ENCODE assay signal across 8 cellular contexts in the genomic region with DNA sequence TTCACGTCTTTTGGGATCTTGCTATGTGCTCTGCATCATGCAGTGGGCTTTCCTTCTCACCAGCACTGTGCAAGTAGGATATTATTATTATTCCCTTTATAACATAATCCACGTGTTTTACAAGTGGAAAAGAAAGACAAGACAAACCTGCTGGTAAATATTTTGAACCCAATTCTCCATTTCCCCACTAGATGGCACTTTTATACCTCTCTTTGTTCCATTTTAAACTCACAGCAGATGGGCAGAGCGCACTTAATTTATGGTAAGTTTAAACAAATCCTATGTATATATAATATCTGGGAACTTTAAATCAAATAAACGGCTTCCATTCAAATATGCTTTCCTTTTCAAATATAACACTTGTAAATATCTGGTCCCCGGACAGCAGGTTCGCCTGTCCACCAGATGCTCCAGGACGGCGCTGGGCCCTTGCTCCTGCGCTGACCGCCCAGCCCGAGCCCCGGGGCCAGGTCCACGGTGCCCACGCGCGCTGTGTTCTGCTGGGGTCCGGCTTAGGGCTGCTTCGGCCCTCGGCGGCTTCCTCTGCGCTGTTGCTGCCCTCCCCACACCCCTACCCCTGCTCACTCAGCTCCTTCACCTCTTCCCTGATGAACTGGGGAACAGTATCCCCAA. TPM values are rescaled to one million over a fixed set of nuclear protein-coding genes. Genes with fewer than 3 reads are reported as not detected.
DNase-seq lines count a peak whose midpoint lies in the region; ATAC-seq and TF ChIP-seq lines count a peak whose summit lies in the region.

No MANE protein-coding gene starts in this region.

- H3K4me3 Mint-ChIP-seq in brain = no peak overlapping the region
- H3K4me3 Mint-ChIP-seq in T-helper 2 cell treated with Interferon-gamma antibody and Interleukin-4, amounts not matched to agents 5 μg/mL and 100 μg/mL, for 36 hours = no peak overlapping the region

- H3K27ac Mint-ChIP-seq in brain = peak overlapping the region in 1 of 5 experiments; percentile 48
- H3K27ac Mint-ChIP-seq in T-helper 2 cell treated with Interferon-gamma antibody and Interleukin-4, amounts not matched to agents 5 μg/mL and 100 μg/mL, for 36 hours = no peak overlapping the region

- DNase-seq in AML-193 (lab: John Stamatoyannopoulos, UW) (peak; percentile 42 to 46), GM13977 (ENCODE audit: low spot score) (peak; percentile 75), NCI-H2029 (lab: John Stamatoyannopoulos, UW) (peak; percentile 10), left colon (no peak), T-helper 9 cell (no peak)
- no peak for DNase-seq in T-helper 2 cell treated with Interferon-gamma antibody and Interleukin-4, amounts not matched to agents 5 μg/mL and 100 μg/mL, for 36 hours (ENCODE audit: low spot score)

- peaks cover 3% of the 10 kb centered on the region for H3K27me3 Mint-ChIP-seq in brain
- H3K27me3 Mint-ChIP-seq in T-helper 2 cell treated with Interferon-gamma antibody and Interleukin-4, amounts not matched to agents 5 μg/mL and 100 μg/mL, for 36 hours (ENCODE audit: low read depth) = peaks cover 6% of the 10 kb centered on the region

- peaks cover 0 to 2% (median 0%) of the 10 kb centered on the region in 5 experiments for H3K9me3 Mint-ChIP-seq in brain
- H3K9me3 Mint-ChIP-seq in T-helper 2 cell treated with Interferon-gamma antibody and Interleukin-4, amounts not matched to agents 5 μg/mL and 100 μg/mL, for 36 hours = no peaks in the 10 kb centered on the region

- ATAC-seq in left colon (peak; percentile 50), GM19452 (IDR thresholded peaks at IDR 0.05; ENCODE audit: unreplicated experiment) (no peak)

- in situ Hi-C loops in GM13977 (cut with MboI; ENCODE audit: low pct_unique_long_range_greater_than_20kb, low sequenced_read_pairs, unreplicated experiment) = no loop called here

- no peaks in the 10 kb centered on the region for H3K36me3 Mint-ChIP-seq in brain
- H3K36me3 Mint-ChIP-seq in T-helper 2 cell treated with Interferon-gamma antibody and Interleukin-4, amounts not matched to agents 5 μg/mL and 100 μg/mL, for 36 hours (ENCODE audit: low read depth) = no peaks in the 10 kb centered on the region

- TF ChIP-seq CTCF in GM13977 (IDR thresholded peaks at IDR 0.05; ENCODE audit: extremely low read depth, insufficient read depth, missing control alignments) = peak; percentile 62
- peak; percentile 84 to 86 for TF ChIP-seq CTCF in brain (conservative IDR thresholded peaks at IDR 0.05)

- H3K4me1 Mint-ChIP-seq in brain = peaks cover 7% of the 10 kb centered on the region
- peaks cover 1% of the 10 kb centered on the region for H3K4me1 Mint-ChIP-seq in T-helper 2 cell treated with Interferon-gamma antibody and Interleukin-4, amounts not matched to agents 5 μg/mL and 100 μg/mL, for 36 hours (ENCODE audit: low read depth)

- intact Hi-C loops in left colon (cut with DNase I, micrococcal nuclease) = loop anchor here (2.0 to 10.0 kb wide), 2 partner anchors 288 to 290 kb away; no protein-coding TSS in a partner anchor

RNA-seq across cellular contexts. Expression of a gene that starts 31.1 kb away (rescaled TPM):
- not detected for polyA plus RNA-seq in brain (ENCODE audit: insufficient read depth, low read depth, low replicate concordance)
- total RNA-seq in left colon = under 1 TPM in 1 of 2 donors, not detected in 1; 0.45 TPM

Comparison
In these comparisons a context has a peak if more than half of its experiments do, and no peak if none do; other contexts are left out.
1. DNase-seq: peak in AML-193 (2 of 2), GM13977 (single experiment) and NCI-H2029 (single experiment); none in left colon (0 of 2), T-helper 9 cell (single experiment) and T-helper 2 cell treated with Interferon-gamma antibody and Interleukin-4, amounts not matched to agents 5 μg/mL and 100 μg/mL, for 36 hours (single experiment).